Comparison of ENCODE assay signal across 16 cellular contexts in the genomic region with DNA sequence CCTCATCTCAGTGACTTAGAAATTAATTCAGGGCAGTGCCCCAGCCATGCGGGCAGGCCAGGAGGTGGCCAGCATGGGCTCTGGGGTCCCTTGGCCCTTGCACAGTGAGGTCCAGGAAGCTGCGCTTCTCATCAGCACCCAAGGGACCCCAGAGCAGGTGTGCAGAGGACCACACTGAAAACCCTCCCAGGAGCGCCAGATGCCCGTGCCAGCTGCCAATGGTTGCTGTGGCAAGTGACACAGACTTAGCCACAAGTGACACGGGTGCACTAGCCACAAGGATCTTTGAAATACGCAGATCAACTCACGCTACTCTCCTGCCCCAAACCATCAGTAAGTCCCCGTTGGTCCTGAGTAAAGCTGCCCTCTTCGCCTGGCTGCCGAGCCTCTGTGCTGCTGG.
"Had no signal": no experiment of that assay in that cellular context is flagged by ENCODE, and none has a peak within 500 bp of the region (broad histone marks: within the 10 kb centered on the region; RNA-seq: fewer than 3 reads in every experiment).

No MANE protein-coding gene starts in this region.

- H3K9me3 Mint-ChIP-seq: activated naive CD8-positive, alpha-beta T cell treated with anti-CD3 and anti-CD28 coated beads for 36 hours; natural killer cell treated with Interleukin-12 subunit alpha and Interleukin-12 subunit beta and Interleukin-15 and Interleukin-18, amount 100 ng/mL, for 72 hours; stimulated activated naive CD8-positive, alpha-beta T cell treated with anti-CD3 and anti-CD28 coated beads, Interleukin-15, Interleukin-2, amounts not matched to agents 100 ng/mL and 50 ng/mL, for 24 hours; T-helper 2 cell treated with Interferon-gamma antibody and Interleukin-4, amounts not matched to agents 5 μg/mL and 100 μg/mL, for 36 hours; WTC11 had no signal

- H3K36me3 ChIP-seq: lower lobe of right lung, suprapubic skin, transverse colon had no signal

- H3K36me3 Mint-ChIP-seq: activated naive CD8-positive, alpha-beta T cell treated with anti-CD3 and anti-CD28 coated beads for 36 hours; natural killer cell treated with Interleukin-12 subunit alpha and Interleukin-12 subunit beta and Interleukin-15 and Interleukin-18, amount 100 ng/mL, for 72 hours; WTC11 had no signal

- H3K4me1 Mint-ChIP-seq: activated CD4-positive, alpha-beta T cell treated with anti-CD3 and anti-CD28 coated beads for 36 hours; activated naive CD8-positive, alpha-beta T cell treated with anti-CD3 and anti-CD28 coated beads for 36 hours; WTC11 had no signal

- H3K27me3 ChIP-seq: transverse colon had no signal

- H3K9me3 ChIP-seq: lower lobe of right lung, suprapubic skin, transverse colon had no signal

- H3K27ac Mint-ChIP-seq: activated CD4-positive, alpha-beta T cell treated with anti-CD3 and anti-CD28 coated beads for 36 hours; activated naive CD8-positive, alpha-beta T cell treated with anti-CD3 and anti-CD28 coated beads for 36 hours; natural killer cell treated with Interleukin-12 subunit alpha and Interleukin-12 subunit beta and Interleukin-15 and Interleukin-18, amount 100 ng/mL, for 72 hours; stimulated activated naive CD8-positive, alpha-beta T cell treated with anti-CD3 and anti-CD28 coated beads, Interleukin-15, Interleukin-2, amounts not matched to agents 100 ng/mL and 50 ng/mL, for 24 hours; T-helper 2 cell treated with Interferon-gamma antibody and Interleukin-4, amounts not matched to agents 5 μg/mL and 100 μg/mL, for 36 hours; WTC11 had no signal

- DNase-seq: activated CD4-positive, alpha-beta T cell treated with anti-CD3 and anti-CD28 coated beads for 36 hours; activated CD4-positive, alpha-beta T cell treated with anti-CD3 and anti-CD28 coated beads, Interleukin-2, amount 50 U/mL, for 48 hours; activated naive CD4-positive, alpha-beta T cell; activated naive CD8-positive, alpha-beta T cell treated with anti-CD3 and anti-CD28 coated beads for 36 hours; amniotic stem cell; dermis blood vessel endothelial cell; effector memory CD4-positive, alpha-beta T cell; foreskin fibroblast; lower lobe of right lung; transverse colon had no signal

- H3K27ac ChIP-seq: lower lobe of right lung, suprapubic skin, transverse colon had no signal

- H3K4me3 Mint-ChIP-seq: activated CD4-positive, alpha-beta T cell treated with anti-CD3 and anti-CD28 coated beads for 36 hours; activated naive CD8-positive, alpha-beta T cell treated with anti-CD3 and anti-CD28 coated beads for 36 hours; natural killer cell treated with Interleukin-12 subunit alpha and Interleukin-12 subunit beta and Interleukin-15 and Interleukin-18, amount 100 ng/mL, for 72 hours; stimulated activated naive CD8-positive, alpha-beta T cell treated with anti-CD3 and anti-CD28 coated beads, Interleukin-15, Interleukin-2, amounts not matched to agents 100 ng/mL and 50 ng/mL, for 24 hours; T-helper 2 cell treated with Interferon-gamma antibody and Interleukin-4, amounts not matched to agents 5 μg/mL and 100 μg/mL, for 36 hours; WTC11 had no signal

- H3K4me3 ChIP-seq: lower lobe of right lung, suprapubic skin, transverse colon had no signal

- H3K4me1 ChIP-seq: lower lobe of right lung, suprapubic skin, transverse colon had no signal

- FAIRE-seq: TTC549 had no signal

- ATAC-seq: activated CD4-positive, alpha-beta T cell treated with anti-CD3 and anti-CD28 coated beads for 36 hours had no signal
